1 cellular context compared by ENCODE assay signal in the genomic region with DNA sequence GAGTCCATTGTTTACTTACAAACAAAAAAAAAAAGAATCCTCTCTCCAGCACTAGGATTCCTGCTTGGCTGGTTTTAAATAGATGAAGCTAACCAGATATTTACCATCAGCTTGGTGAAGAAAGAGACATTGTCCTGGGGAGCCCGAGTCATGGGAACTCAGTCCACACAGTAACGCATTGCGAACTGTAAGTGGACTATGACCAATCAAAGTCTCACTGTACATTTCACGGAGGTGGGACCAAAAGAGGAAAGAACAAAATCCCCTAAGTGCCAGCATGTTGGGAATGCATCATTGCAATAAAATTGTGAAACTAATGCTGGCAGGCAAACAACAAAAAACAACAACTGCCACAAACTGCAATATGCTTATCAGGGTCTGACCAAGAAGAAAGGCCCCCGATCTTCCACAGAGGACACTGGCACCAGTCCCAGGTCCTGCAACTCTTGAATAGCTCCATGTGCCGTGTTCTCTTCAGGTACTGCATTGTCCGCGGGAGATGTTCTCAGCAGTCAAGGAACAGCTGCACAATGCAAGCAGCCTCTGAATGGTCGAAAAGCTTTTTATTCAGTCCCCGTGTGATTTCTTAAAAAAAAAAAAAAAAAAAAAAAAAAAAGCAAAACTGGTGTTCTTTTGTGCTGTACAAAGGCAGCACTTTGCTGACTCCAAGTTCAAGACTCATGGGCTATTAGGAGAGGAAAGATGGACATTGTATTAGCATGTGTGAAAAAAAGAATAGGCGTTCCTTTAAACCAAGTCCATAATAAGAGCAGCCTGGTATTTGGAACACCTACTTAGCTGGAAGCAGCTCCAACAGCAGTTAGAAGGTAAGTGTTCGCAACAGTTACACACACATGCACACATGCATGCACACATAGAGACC.
TF ChIP-seq lines count a peak whose summit lies in the region.

No MANE protein-coding gene starts in this region.

TF ChIP-seq in HepG2, 621 proteins besides CTCF, POLR2A, EP300 and RAD21 (continued from another document and continues in another):
- TF ChIP-seq, protein P1, sequence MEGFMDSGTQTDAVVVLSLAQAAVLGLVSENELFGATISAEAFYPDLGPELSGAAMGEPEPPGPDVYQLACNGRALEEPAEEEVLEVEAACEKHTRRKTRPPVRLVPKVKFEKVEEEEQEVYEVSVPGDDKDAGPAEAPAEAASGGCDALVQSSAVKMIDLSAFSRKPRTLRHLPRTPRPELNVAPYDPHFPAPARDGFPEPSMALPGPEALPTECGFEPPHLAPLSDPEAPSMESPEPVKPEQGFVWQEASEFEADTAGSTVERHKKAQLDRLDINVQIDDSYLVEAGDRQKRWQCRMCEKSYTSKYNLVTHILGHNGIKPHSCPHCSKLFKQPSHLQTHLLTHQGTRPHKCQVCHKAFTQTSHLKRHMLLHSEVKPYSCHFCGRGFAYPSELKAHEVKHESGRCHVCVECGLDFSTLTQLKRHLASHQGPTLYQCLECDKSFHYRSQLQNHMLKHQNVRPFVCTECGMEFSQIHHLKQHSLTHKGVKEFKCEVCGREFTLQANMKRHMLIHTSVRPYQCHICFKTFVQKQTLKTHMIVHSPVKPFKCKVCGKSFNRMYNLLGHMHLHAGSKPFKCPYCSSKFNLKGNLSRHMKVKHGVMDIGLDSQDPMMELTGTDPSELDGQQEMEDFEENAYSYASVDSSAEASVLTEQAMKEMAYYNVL (CRISPR knock-in tag; IDR thresholded peaks at IDR 0.05; ENCODE audit: borderline replicate concordance) = peak; percentile 39; the same call in 1 of the 2 replicates
- no peak for TF ChIP-seq ZNF543 (CRISPR knock-in tag; IDR thresholded peaks at IDR 0.05)
- no peak for TF ChIP-seq ZNF781 (CRISPR knock-in tag; IDR thresholded peaks at IDR 0.05; ENCODE audit: borderline replicate concordance, not compliant biosample characterization)
- peak; percentile 59 for TF ChIP-seq BCL6 (CRISPR knock-in tag; IDR thresholded peaks at IDR 0.05)
- no peak for TF ChIP-seq TEAD2 (CRISPR knock-in tag; IDR thresholded peaks at IDR 0.05)
- TF ChIP-seq, protein P2, sequence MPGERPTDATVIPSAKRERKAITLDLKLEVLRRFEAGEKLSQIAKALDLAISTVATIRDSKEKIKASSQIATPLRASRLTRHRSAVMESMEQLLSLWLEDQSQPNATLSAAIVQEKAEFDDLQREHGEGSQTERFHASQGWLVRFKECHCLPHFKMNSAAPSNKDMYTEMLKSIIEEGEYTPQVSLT (CRISPR knock-in tag; IDR thresholded peaks at IDR 0.05; ENCODE audit: borderline replicate concordance, low read depth) = no peak
- TF ChIP-seq, protein P3, sequence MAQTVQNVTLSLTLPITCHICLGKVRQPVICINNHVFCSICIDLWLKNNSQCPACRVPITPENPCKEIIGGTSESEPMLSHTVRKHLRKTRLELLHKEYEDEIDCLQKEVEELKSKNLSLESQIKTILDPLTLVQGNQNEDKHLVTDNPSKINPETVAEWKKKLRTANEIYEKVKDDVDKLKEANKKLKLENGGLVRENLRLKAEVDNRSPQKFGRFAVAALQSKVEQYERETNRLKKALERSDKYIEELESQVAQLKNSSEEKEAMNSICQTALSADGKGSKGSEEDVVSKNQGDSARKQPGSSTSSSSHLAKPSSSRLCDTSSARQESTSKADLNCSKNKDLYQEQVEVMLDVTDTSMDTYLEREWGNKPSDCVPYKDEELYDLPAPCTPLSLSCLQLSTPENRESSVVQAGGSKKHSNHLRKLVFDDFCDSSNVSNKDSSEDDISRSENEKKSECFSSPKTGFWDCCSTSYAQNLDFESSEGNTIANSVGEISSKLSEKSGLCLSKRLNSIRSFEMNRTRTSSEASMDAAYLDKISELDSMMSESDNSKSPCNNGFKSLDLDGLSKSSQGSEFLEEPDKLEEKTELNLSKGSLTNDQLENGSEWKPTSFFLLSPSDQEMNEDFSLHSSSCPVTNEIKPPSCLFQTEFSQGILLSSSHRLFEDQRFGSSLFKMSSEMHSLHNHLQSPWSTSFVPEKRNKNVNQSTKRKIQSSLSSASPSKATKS (CRISPR knock-in tag; IDR thresholded peaks at IDR 0.05) = no peak
- TF ChIP-seq, protein P4, sequence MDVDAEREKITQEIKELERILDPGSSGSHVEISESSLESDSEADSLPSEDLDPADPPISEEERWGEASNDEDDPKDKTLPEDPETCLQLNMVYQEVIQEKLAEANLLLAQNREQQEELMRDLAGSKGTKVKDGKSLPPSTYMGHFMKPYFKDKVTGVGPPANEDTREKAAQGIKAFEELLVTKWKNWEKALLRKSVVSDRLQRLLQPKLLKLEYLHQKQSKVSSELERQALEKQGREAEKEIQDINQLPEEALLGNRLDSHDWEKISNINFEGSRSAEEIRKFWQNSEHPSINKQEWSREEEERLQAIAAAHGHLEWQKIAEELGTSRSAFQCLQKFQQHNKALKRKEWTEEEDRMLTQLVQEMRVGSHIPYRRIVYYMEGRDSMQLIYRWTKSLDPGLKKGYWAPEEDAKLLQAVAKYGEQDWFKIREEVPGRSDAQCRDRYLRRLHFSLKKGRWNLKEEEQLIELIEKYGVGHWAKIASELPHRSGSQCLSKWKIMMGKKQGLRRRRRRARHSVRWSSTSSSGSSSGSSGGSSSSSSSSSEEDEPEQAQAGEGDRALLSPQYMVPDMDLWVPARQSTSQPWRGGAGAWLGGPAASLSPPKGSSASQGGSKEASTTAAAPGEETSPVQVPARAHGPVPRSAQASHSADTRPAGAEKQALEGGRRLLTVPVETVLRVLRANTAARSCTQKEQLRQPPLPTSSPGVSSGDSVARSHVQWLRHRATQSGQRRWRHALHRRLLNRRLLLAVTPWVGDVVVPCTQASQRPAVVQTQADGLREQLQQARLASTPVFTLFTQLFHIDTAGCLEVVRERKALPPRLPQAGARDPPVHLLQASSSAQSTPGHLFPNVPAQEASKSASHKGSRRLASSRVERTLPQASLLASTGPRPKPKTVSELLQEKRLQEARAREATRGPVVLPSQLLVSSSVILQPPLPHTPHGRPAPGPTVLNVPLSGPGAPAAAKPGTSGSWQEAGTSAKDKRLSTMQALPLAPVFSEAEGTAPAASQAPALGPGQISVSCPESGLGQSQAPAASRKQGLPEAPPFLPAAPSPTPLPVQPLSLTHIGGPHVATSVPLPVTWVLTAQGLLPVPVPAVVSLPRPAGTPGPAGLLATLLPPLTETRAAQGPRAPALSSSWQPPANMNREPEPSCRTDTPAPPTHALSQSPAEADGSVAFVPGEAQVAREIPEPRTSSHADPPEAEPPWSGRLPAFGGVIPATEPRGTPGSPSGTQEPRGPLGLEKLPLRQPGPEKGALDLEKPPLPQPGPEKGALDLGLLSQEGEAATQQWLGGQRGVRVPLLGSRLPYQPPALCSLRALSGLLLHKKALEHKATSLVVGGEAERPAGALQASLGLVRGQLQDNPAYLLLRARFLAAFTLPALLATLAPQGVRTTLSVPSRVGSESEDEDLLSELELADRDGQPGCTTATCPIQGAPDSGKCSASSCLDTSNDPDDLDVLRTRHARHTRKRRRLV (CRISPR knock-in tag; IDR thresholded peaks at IDR 0.05) = no peak
- TF ChIP-seq ZNF761 (CRISPR knock-in tag; conservative IDR thresholded peaks at IDR 0.05) = no peak
- TF ChIP-seq HOXA3 (CRISPR knock-in tag; IDR thresholded peaks at IDR 0.05) = peak; percentile 21; the same call in 1 of the 2 replicates
- peak; percentile 51; the same call in 1 of the 2 replicates for TF ChIP-seq SPEN (CRISPR knock-in tag; IDR thresholded peaks at IDR 0.05; ENCODE audit: low read depth)
- no peak for TF ChIP-seq ZEB1 (IDR thresholded peaks at IDR 0.05; ENCODE audit: insufficient replicate concordance, low read depth)
- TF ChIP-seq, protein P5, sequence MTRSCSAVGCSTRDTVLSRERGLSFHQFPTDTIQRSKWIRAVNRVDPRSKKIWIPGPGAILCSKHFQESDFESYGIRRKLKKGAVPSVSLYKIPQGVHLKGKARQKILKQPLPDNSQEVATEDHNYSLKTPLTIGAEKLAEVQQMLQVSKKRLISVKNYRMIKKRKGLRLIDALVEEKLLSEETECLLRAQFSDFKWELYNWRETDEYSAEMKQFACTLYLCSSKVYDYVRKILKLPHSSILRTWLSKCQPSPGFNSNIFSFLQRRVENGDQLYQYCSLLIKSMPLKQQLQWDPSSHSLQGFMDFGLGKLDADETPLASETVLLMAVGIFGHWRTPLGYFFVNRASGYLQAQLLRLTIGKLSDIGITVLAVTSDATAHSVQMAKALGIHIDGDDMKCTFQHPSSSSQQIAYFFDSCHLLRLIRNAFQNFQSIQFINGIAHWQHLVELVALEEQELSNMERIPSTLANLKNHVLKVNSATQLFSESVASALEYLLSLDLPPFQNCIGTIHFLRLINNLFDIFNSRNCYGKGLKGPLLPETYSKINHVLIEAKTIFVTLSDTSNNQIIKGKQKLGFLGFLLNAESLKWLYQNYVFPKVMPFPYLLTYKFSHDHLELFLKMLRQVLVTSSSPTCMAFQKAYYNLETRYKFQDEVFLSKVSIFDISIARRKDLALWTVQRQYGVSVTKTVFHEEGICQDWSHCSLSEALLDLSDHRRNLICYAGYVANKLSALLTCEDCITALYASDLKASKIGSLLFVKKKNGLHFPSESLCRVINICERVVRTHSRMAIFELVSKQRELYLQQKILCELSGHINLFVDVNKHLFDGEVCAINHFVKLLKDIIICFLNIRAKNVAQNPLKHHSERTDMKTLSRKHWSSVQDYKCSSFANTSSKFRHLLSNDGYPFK (CRISPR knock-in tag; IDR thresholded peaks at IDR 0.05; ENCODE audit: borderline replicate concordance) = no peak
- no peak; the same call in 1 of the 2 replicates for TF ChIP-seq EHMT2 (IDR thresholded peaks at IDR 0.05; ENCODE audit: borderline replicate concordance, low read depth, low read length)
- 0 out of 4 replicates have a peak, but pooled peaks of 1 of the 2 experiments have one; percentile 48 for TF ChIP-seq KLF16 (CRISPR knock-in tag; IDR thresholded peaks at IDR 0.05)
- TF ChIP-seq SNAI1 (CRISPR knock-in tag; IDR thresholded peaks at IDR 0.05; ENCODE audit: borderline replicate concordance) = no peak
- TF ChIP-seq HDAC2 (CRISPR knock-in tag; IDR thresholded peaks at IDR 0.05) = peak; percentile 73; the same call in 1 of the 2 replicates
- no peak for TF ChIP-seq NONO (IDR thresholded peaks at IDR 0.05)
- 0 out of 2 replicates have a peak, but pooled peaks have one; percentile 18 for TF ChIP-seq NONO (CRISPR knock-in tag; conservative IDR thresholded peaks at IDR 0.05)
- no peak for TF ChIP-seq ARNT2 (CRISPR knock-in tag; IDR thresholded peaks at IDR 0.05; ENCODE audit: low read depth)
- no peak for TF ChIP-seq ZNF773 (CRISPR knock-in tag; IDR thresholded peaks at IDR 0.05; ENCODE audit: borderline replicate concordance)
- TF ChIP-seq GATA4 (IDR thresholded peaks at IDR 0.05; ENCODE audit: borderline replicate concordance, low read depth) = no peak
- TF ChIP-seq MLLT10 (CRISPR knock-in tag; IDR thresholded peaks at IDR 0.05) = no peak
- no peak for TF ChIP-seq ZNF577 (CRISPR knock-in tag; IDR thresholded peaks at IDR 0.05; ENCODE audit: borderline replicate concordance, low read depth)
- TF ChIP-seq ZKSCAN8 (CRISPR knock-in tag; IDR thresholded peaks at IDR 0.05; ENCODE audit: borderline replicate concordance) = peak; percentile 61; the same call in 1 of the 2 replicates
- TF ChIP-seq, protein P6, sequence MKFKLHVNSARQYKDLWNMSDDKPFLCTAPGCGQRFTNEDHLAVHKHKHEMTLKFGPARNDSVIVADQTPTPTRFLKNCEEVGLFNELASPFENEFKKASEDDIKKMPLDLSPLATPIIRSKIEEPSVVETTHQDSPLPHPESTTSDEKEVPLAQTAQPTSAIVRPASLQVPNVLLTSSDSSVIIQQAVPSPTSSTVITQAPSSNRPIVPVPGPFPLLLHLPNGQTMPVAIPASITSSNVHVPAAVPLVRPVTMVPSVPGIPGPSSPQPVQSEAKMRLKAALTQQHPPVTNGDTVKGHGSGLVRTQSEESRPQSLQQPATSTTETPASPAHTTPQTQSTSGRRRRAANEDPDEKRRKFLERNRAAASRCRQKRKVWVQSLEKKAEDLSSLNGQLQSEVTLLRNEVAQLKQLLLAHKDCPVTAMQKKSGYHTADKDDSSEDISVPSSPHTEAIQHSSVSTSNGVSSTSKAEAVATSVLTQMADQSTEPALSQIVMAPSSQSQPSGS (CRISPR knock-in tag; IDR thresholded peaks at IDR 0.05) = 0 out of 2 replicates have a peak, but pooled peaks have one; percentile 21
- TF ChIP-seq, protein P7, sequence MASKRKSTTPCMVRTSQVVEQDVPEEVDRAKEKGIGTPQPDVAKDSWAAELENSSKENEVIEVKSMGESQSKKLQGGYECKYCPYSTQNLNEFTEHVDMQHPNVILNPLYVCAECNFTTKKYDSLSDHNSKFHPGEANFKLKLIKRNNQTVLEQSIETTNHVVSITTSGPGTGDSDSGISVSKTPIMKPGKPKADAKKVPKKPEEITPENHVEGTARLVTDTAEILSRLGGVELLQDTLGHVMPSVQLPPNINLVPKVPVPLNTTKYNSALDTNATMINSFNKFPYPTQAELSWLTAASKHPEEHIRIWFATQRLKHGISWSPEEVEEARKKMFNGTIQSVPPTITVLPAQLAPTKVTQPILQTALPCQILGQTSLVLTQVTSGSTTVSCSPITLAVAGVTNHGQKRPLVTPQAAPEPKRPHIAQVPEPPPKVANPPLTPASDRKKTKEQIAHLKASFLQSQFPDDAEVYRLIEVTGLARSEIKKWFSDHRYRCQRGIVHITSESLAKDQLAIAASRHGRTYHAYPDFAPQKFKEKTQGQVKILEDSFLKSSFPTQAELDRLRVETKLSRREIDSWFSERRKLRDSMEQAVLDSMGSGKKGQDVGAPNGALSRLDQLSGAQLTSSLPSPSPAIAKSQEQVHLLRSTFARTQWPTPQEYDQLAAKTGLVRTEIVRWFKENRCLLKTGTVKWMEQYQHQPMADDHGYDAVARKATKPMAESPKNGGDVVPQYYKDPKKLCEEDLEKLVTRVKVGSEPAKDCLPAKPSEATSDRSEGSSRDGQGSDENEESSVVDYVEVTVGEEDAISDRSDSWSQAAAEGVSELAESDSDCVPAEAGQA (IDR thresholded peaks at IDR 0.05; ENCODE audit: low read depth) = no peak
- TF ChIP-seq, protein P7 (CRISPR knock-in tag; IDR thresholded peaks at IDR 0.05; ENCODE audit: borderline replicate concordance) = no peak
- TF ChIP-seq SYNCRIP (IDR thresholded peaks at IDR 0.05; ENCODE audit: insufficient read depth, low read depth, low read length) = no peak
- TF ChIP-seq ZFP36L2 (CRISPR knock-in tag; IDR thresholded peaks at IDR 0.05) = no peak
- no peak for TF ChIP-seq RBFOX2 (IDR thresholded peaks at IDR 0.05; ENCODE audit: low read depth, low read length)
- TF ChIP-seq ZNF24 (IDR thresholded peaks at IDR 0.05) = no peak
- no peak for TF ChIP-seq ZNF709 (CRISPR knock-in tag; IDR thresholded peaks at IDR 0.05)
- no peak for TF ChIP-seq MED8 (CRISPR knock-in tag; IDR thresholded peaks at IDR 0.05; ENCODE audit: insufficient replicate concordance)
- TF ChIP-seq SRSF1 (optimal IDR thresholded peaks at IDR 0.05; ENCODE audit: low read depth, low read length) = no peak
- TF ChIP-seq ZC3H4 (CRISPR knock-in tag; IDR thresholded peaks at IDR 0.05; ENCODE audit: borderline replicate concordance) = no peak
